19 cellular contexts compared by ENCODE assay signal in genomic region chr9:2144619-2145018, GRCh38.
DNase-seq lines count a peak whose midpoint lies in the region; FAIRE-seq and TF ChIP-seq lines count a peak whose summit lies in the region.
"Had no signal": no experiment of that assay in that cellular context is flagged by ENCODE, and none has a peak within 500 bp of the region (broad histone marks: within the 10 kb centered on the region; RNA-seq: fewer than 3 reads in every experiment).

No MANE protein-coding gene starts in this region.

- POLR2A ChIA-PET in A673 (lab: Charles Lee; ENCODE audit: low non-redundant PET): no interaction called here

- no peaks in the 10 kb centered on the region for H3K27me3 ChIP-seq in A673 (replicated peaks; ENCODE audit: insufficient read depth, low read depth, low read length, poor library complexity)

- H3K4me1 ChIP-seq in A673 (ENCODE audit: insufficient read depth, low read length, poor library complexity, severe bottlenecking) (peaks cover 4% of the 10 kb centered on the region), kidney (ENCODE audit: control insufficient read depth in 1 of 2, insufficient read depth in 1 of 2, low read depth in 1 of 2, low read length in 2 of 2) (no peaks in the 10 kb centered on the region)

- H3K9me3 Mint-ChIP-seq in mesothelial cell of epicardium: peaks cover 4% of the 10 kb centered on the region
- H3K9me3 Mint-ChIP-seq: CD4-positive, alpha-beta T cell had no signal

- peak in 2 of 3 experiments; percentile 23 to 54 for DNase-seq in NCI-H1417 (lab: John Stamatoyannopoulos, UW)
- DNase-seq in NCI-H1417 treated with DMSO at 0.1 percent for 48 hours (lab: John Stamatoyannopoulos, UW): no peak
- peak; percentile 24 for DNase-seq in A673 (ENCODE audit: low spot score)
- DNase-seq in NCI-H146 treated with DMSO at 0.1 percent for 48 hours (lab: John Stamatoyannopoulos, UW; ENCODE audit: unreplicated experiment): peak; percentile 14
- DNase-seq in mesothelial cell of epicardium (ENCODE audit: low spot score in 2 of 2, unreplicated experiment in 2 of 2): no peak
- DNase-seq in kidney: no peak
- DNase-seq in DMS 273 (lab: John Stamatoyannopoulos, UW; ENCODE audit: unreplicated experiment): no peak
- no peak for DNase-seq in RKO (ENCODE audit: low spot score)
- DNase-seq: CD4-positive, alpha-beta T cell; DMS53; EL; NCI-H1092 treated with DMSO at 0.1 percent for 48 hours; NCI-H187 treated with DMSO at 0.1 percent for 48 hours; NCI-H82; PC-9 had no signal

- H3K4me3 ChIP-seq in A673 (ENCODE audit: low read depth, low read length, poor library complexity, severe bottlenecking): no peak overlapping the region
- H3K4me3 ChIP-seq in kidney (ENCODE audit: low read length in 2 of 2): no peak overlapping the region
- H3K4me3 ChIP-seq: GM12878, K562, PC-9 had no signal

- peaks cover 32% of the 10 kb centered on the region for H3K4me1 Mint-ChIP-seq in mesothelial cell of epicardium

- BruUV-seq in A673 (replicated peaks; lab: Mats Ljungman, UMichigan): no TSS peak

- no peaks in the 10 kb centered on the region for H3K36me3 ChIP-seq in A673 (ENCODE audit: insufficient read depth, low read length, poor library complexity, severe bottlenecking)
- H3K36me3 ChIP-seq in kidney (ENCODE audit: control insufficient read depth in 1 of 2, insufficient read depth in 2 of 2, low read length in 2 of 2): no peaks in the 10 kb centered on the region

- peaks cover 9% of the 10 kb centered on the region for H3K36me3 Mint-ChIP-seq in mesothelial cell of epicardium

- TF ChIP-seq CTCF in A673 (conservative IDR thresholded peaks at IDR 0.05; ENCODE audit: low read depth, low read length) (no peak), mesothelial cell of epicardium (IDR thresholded peaks at IDR 0.05; ENCODE audit: unreplicated experiment) (no peak), kidney (IDR thresholded peaks at IDR 0.05; ENCODE audit: borderline replicate concordance, extremely low read depth, insufficient read depth) (no peak)

- CTCF ChIA-PET in A673 (lab: Charles Lee): no interaction called here

- H3K27me3 Mint-ChIP-seq in mesothelial cell of epicardium (ENCODE audit: low read depth): no peaks in the 10 kb centered on the region
- H3K27me3 Mint-ChIP-seq: CD4-positive, alpha-beta T cell had no signal

- FAIRE-seq in kidney (lab: Jason Lieb, UNC): no peak
- FAIRE-seq: GM12878, H1, K562 had no signal

- no peak overlapping the region for H3K4me3 Mint-ChIP-seq in mesothelial cell of epicardium

- peak overlapping the region; percentile 87 for H3K27ac Mint-ChIP-seq in mesothelial cell of epicardium

- intact Hi-C loops in A673 (cut with micrococcal nuclease; ENCODE audit: unreplicated experiment) (no loop called here), kidney (cut with DNase I) (no loop called here)

- no peaks in the 10 kb centered on the region for H3K9me3 ChIP-seq in A673 (ENCODE audit: low read depth, low read length, poor library complexity, severe bottlenecking)
- no peaks in the 10 kb centered on the region for H3K9me3 ChIP-seq in kidney (ENCODE audit: control insufficient read depth in 1 of 2, low read length in 2 of 2)

- no peak overlapping the region for H3K27ac ChIP-seq in A673 (ENCODE audit: low read depth, low read length, poor library complexity, severe bottlenecking)
- H3K27ac ChIP-seq in kidney (ENCODE audit: low read depth in 2 of 2, low read length in 2 of 2): no peak overlapping the region
- H3K27ac ChIP-seq: 22Rv1, PC-9 had no signal

- no peak overlapping the region for H3K9ac ChIP-seq in kidney (ENCODE audit: low read length in 2 of 2)

Comparison
In these comparisons a context has a peak if more than half of its experiments do, and no peak if none do; other contexts are left out.
1. DNase-seq: peak in NCI-H1417 (2 of 3), A673 (single experiment) and NCI-H146 treated with DMSO at 0.1 percent for 48 hours (single experiment); none in NCI-H1417 treated with DMSO at 0.1 percent for 48 hours (single experiment), mesothelial cell of epicardium (0 of 2), kidney (single experiment), DMS 273 (single experiment) and RKO (single experiment).